1 cellular context compared by ENCODE assay signal in the genomic region with DNA sequence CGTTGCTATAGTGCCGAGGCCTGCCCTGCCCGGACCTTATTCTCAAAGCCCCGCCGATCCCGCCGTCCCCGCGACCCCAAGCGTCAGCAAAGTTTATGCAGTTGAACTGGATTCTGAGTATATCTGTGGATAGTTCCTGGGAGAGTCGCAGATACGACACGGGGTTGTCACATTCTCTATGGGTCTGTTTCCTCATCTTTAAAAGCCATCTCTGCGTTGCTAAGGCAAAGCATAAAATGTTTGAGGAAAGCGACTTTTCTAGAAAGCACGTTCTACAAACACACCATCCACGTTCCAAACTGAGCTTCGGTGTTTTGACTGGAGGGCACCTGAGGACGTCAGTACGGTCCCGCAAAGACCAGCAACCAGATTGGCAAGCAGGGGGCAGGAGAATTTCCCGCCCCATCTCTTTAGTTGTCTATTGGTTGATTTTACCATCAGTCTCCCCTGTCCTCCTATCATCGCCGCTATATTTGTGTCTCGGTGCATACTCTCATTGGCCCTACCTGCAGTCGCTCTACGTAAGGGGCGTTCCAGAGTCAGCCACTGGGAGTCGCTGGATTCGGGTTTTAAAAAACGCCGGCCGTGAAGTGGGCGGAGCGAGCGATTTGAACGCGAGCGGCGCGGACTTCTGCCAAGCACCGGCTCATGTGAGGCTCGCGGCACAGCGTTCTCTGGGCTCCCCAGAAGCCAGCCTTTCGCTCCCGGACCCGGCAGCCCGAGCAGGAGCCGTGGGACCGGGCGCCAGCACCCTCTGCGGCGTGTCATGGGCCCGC.
TF ChIP-seq lines count a peak whose summit lies in the region.

Gene CENPA (plus strand): TSS at position 626 of the 776 bp plus-strand sequence. CDS start 141 bp downstream, at position 767.

TF ChIP-seq in HepG2, 621 proteins besides CTCF, POLR2A, EP300 and RAD21 (continued from another document and continues in another):
- TF ChIP-seq ZNF407 (CRISPR knock-in tag; IDR thresholded peaks at IDR 0.05; ENCODE audit: not compliant biosample characterization) = peak; percentile 73
- TF ChIP-seq GABPB1 (CRISPR knock-in tag; IDR thresholded peaks at IDR 0.05) = peak; percentile 68
- TF ChIP-seq HMG20A (CRISPR knock-in tag; IDR thresholded peaks at IDR 0.05; ENCODE audit: borderline replicate concordance) = no peak
- TF ChIP-seq ADNP (CRISPR knock-in tag; IDR thresholded peaks at IDR 0.05) = no peak
- TF ChIP-seq MTA1 (CRISPR knock-in tag; IDR thresholded peaks at IDR 0.05; ENCODE audit: borderline replicate concordance) = no peak
- TF ChIP-seq HINFP (CRISPR knock-in tag; IDR thresholded peaks at IDR 0.05; ENCODE audit: low read depth) = peak; percentile 90
- peak; percentile 97 for TF ChIP-seq KLF9 (CRISPR knock-in tag; IDR thresholded peaks at IDR 0.05; ENCODE audit: low read depth)
- TF ChIP-seq, protein P1, sequence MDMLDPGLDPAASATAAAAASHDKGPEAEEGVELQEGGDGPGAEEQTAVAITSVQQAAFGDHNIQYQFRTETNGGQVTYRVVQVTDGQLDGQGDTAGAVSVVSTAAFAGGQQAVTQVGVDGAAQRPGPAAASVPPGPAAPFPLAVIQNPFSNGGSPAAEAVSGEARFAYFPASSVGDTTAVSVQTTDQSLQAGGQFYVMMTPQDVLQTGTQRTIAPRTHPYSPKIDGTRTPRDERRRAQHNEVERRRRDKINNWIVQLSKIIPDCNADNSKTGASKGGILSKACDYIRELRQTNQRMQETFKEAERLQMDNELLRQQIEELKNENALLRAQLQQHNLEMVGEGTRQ (IDR thresholded peaks at IDR 0.05; ENCODE audit: low read depth, low read length) = no peak
- TF ChIP-seq, protein P1 (CRISPR knock-in tag; IDR thresholded peaks at IDR 0.05; ENCODE audit: borderline replicate concordance) = no peak; the same call in 1 of the 2 replicates
- TF ChIP-seq ZNF543 (CRISPR knock-in tag; IDR thresholded peaks at IDR 0.05) = peak; percentile 88; the same call in 1 of the 2 replicates
- peak; percentile 49; the same call in 1 of the 2 replicates for TF ChIP-seq NCOR1 (IDR thresholded peaks at IDR 0.05; ENCODE audit: borderline replicate concordance, low read length)
- TF ChIP-seq ZNF644 (CRISPR knock-in tag; IDR thresholded peaks at IDR 0.05; ENCODE audit: low read depth) = no peak
- TF ChIP-seq FIP1L1 (IDR thresholded peaks at IDR 0.05; ENCODE audit: borderline replicate concordance, insufficient read depth, low read depth, low read length) = no peak
- TF ChIP-seq ZNF318 (CRISPR knock-in tag; IDR thresholded peaks at IDR 0.05) = peak; percentile 91
- no peak for TF ChIP-seq HNRNPK (IDR thresholded peaks at IDR 0.05; ENCODE audit: low read depth, low read length, poor library complexity, severe bottlenecking)
- no peak for TF ChIP-seq SMARCE1 (IDR thresholded peaks at IDR 0.05; ENCODE audit: borderline replicate concordance)
- no peak for TF ChIP-seq NPAS2 (CRISPR knock-in tag; IDR thresholded peaks at IDR 0.05; ENCODE audit: borderline replicate concordance)
- TF ChIP-seq SAFB2 (CRISPR knock-in tag; IDR thresholded peaks at IDR 0.05; ENCODE audit: borderline replicate concordance, low read depth) = peak; percentile 94; the same call in 1 of the 2 replicates
- TF ChIP-seq, protein P2, sequence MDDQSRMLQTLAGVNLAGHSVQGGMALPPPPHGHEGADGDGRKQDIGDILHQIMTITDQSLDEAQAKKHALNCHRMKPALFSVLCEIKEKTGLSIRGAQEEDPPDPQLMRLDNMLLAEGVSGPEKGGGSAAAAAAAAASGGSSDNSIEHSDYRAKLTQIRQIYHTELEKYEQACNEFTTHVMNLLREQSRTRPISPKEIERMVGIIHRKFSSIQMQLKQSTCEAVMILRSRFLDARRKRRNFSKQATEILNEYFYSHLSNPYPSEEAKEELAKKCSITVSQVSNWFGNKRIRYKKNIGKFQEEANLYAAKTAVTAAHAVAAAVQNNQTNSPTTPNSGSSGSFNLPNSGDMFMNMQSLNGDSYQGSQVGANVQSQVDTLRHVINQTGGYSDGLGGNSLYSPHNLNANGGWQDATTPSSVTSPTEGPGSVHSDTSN (CRISPR knock-in tag; IDR thresholded peaks at IDR 0.05; ENCODE audit: borderline replicate concordance) = peak; percentile 97
- peak; percentile 87; the same call in 1 of the 2 replicates for TF ChIP-seq ZNF367 (CRISPR knock-in tag; IDR thresholded peaks at IDR 0.05; ENCODE audit: borderline replicate concordance)
- TF ChIP-seq SSRP1 (CRISPR knock-in tag; IDR thresholded peaks at IDR 0.05) = peak; percentile 89
- peak; percentile 84 for TF ChIP-seq MIXL1 (CRISPR knock-in tag; IDR thresholded peaks at IDR 0.05)
- TF ChIP-seq ZNF556 (CRISPR knock-in tag; IDR thresholded peaks at IDR 0.05; ENCODE audit: borderline replicate concordance) = peak; percentile 90
- peak; percentile 72; the same call in 1 of the 2 replicates for TF ChIP-seq ZNF333 (CRISPR knock-in tag; IDR thresholded peaks at IDR 0.05; ENCODE audit: borderline replicate concordance)
- peak; percentile 58; the same call in 1 of the 2 replicates for TF ChIP-seq ZSCAN25 (CRISPR knock-in tag; IDR thresholded peaks at IDR 0.05)
- TF ChIP-seq ZNF672 (CRISPR knock-in tag; IDR thresholded peaks at IDR 0.05) = peak; percentile 92; the same call in 1 of the 2 replicates
- TF ChIP-seq NFIB (CRISPR knock-in tag; IDR thresholded peaks at IDR 0.05; ENCODE audit: borderline replicate concordance) = no peak
- peak; percentile 91 for TF ChIP-seq ZNF615 (CRISPR knock-in tag; IDR thresholded peaks at IDR 0.05; ENCODE audit: borderline replicate concordance)
- TF ChIP-seq RBAK (CRISPR knock-in tag; IDR thresholded peaks at IDR 0.05) = no peak
